Comparison of ENCODE assay signal across 30 cellular contexts in the genomic region with DNA sequence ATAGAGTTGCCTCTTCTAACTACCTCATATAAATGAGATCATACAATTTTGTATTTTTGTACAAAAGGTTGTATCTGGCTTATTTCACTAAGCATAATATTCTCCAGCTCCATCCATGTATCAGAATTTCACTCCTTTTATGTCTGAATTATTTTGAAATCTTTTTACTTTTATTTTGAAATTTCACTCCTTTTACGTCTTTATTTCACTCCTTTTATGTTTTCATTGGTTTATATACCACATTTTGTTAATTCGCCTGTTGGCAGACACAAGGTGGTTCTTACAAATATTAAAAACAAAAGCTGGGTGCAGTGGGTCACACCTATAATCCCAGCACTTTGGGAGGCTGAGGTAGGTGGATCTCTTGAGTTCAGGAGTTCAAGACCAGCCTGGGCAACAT.
"Had no signal": no experiment of that assay in that cellular context is flagged by ENCODE, and none has a peak within 500 bp of the region (broad histone marks: within the 10 kb centered on the region; RNA-seq: fewer than 3 reads in every experiment).

No MANE protein-coding gene starts in this region.

- H3K27ac Mint-ChIP-seq: activated CD4-positive, alpha-beta memory T cell treated with anti-CD3 and anti-CD28 coated beads for 36 hours; activated naive CD8-positive, alpha-beta T cell treated with anti-CD3 and anti-CD28 coated beads, Interleukin-2, amount 10 ng/mL, durations not matched to agents 7 days and 5 days; IgD-negative memory B cell had no signal

- H3K4me3 Mint-ChIP-seq: activated CD4-positive, alpha-beta memory T cell treated with anti-CD3 and anti-CD28 coated beads for 36 hours; activated CD4-positive, alpha-beta T cell treated with anti-CD3 and anti-CD28 coated beads, Interleukin-2, amount 10 ng/mL, durations not matched to agents 7 days and 5 days; activated naive CD8-positive, alpha-beta T cell treated with anti-CD3 and anti-CD28 coated beads, Interleukin-2, amount 10 ng/mL, durations not matched to agents 7 days and 5 days; activated T-helper 1 cell treated with anti-CD3 and anti-CD28 coated beads, Interleukin-12 subunit alpha, Interleukin-12 subunit beta, Interleukin-2, Interleukin-4 antibody, amounts not matched to agents 30 ng/mL and 10 ng/mL and 1 ng/mL, durations not matched to agents 14 hours and 24 hours and 36 hours; central memory CD8-positive, alpha-beta T cell; WTC11 had no signal

- H3K4me3 ChIP-seq: breast epithelium, MG63, Peyer's patch, SJCRH30 had no signal

- H3K9me2 ChIP-seq: SK-N-SH had no signal

- H3K9ac ChIP-seq: KMS-11, SK-N-SH had no signal

- H3K27me3 Mint-ChIP-seq: activated CD4-positive, alpha-beta memory T cell treated with anti-CD3 and anti-CD28 coated beads for 36 hours; activated CD4-positive, alpha-beta T cell treated with anti-CD3 and anti-CD28 coated beads, Interleukin-2, amount 10 ng/mL, durations not matched to agents 7 days and 5 days; activated naive CD8-positive, alpha-beta T cell treated with anti-CD3 and anti-CD28 coated beads, Interleukin-2, amount 10 ng/mL, durations not matched to agents 7 days and 5 days; central memory CD8-positive, alpha-beta T cell had no signal

- H3K27ac ChIP-seq: breast epithelium, KMS-11, Peyer's patch, RWPE1, SJCRH30 had no signal

- H3K9me3 ChIP-seq: breast epithelium, MG63, Peyer's patch, SJCRH30, SK-N-SH had no signal

- H3K36me3 Mint-ChIP-seq: IgD-negative memory B cell, WTC11 had no signal

- H3K9me3 Mint-ChIP-seq: activated CD4-positive, alpha-beta memory T cell treated with anti-CD3 and anti-CD28 coated beads for 36 hours; activated CD4-positive, alpha-beta T cell treated with anti-CD3 and anti-CD28 coated beads, Interleukin-2, amount 10 ng/mL, durations not matched to agents 7 days and 5 days; activated naive CD8-positive, alpha-beta T cell treated with anti-CD3 and anti-CD28 coated beads, Interleukin-2, amount 10 ng/mL, durations not matched to agents 7 days and 5 days; activated T-helper 1 cell treated with anti-CD3 and anti-CD28 coated beads, Interleukin-12 subunit alpha, Interleukin-12 subunit beta, Interleukin-2, Interleukin-4 antibody, amounts not matched to agents 30 ng/mL and 10 ng/mL and 1 ng/mL, durations not matched to agents 14 hours and 24 hours and 36 hours; central memory CD8-positive, alpha-beta T cell; IgD-negative memory B cell; WTC11 had no signal

- ATAC-seq: WTC11 had no signal

- H3K36me3 ChIP-seq: breast epithelium, MG63, Peyer's patch had no signal

- DNase-seq: activated CD4-positive, alpha-beta memory T cell treated with anti-CD3 and anti-CD28 coated beads for 36 hours; activated CD4-positive, alpha-beta T cell treated with anti-CD3 and anti-CD28 coated beads, Interleukin-2, amount 10 ng/mL, durations not matched to agents 7 days and 5 days; activated CD4-positive, CD25-positive, alpha-beta regulatory T cell treated with anti-CD3 and anti-CD28 coated beads, Interleukin-2, amount 50 U/mL, for 72 hours; activated CD8-positive, alpha-beta memory T cell treated with anti-CD3 and anti-CD28 coated beads for 24 hours; activated effector memory CD4-positive, alpha-beta T cell treated with anti-CD3 and anti-CD28 coated beads, Interleukin-2, amount 50 U/mL, for 16 hours; activated naive CD4-positive, alpha-beta T cell treated with Interleukin-2 at 50 U/mL for 16 hours; activated naive CD8-positive, alpha-beta T cell treated with anti-CD3 and anti-CD28 coated beads, Interleukin-2, amount 10 ng/mL, durations not matched to agents 7 days and 5 days; aorta; MG63; MV-4-11; NCI-H1092 treated with DMSO at 0.1 percent for 48 hours; NCI-H1417 treated with DMSO at 0.1 percent for 48 hours; NCI-H1694; NCI-H2029 treated with DMSO at 0.1 percent for 48 hours; NCI-H510A treated with DMSO at 0.1 percent for 48 hours; NCI-H69; NK-92 treated with Interleukin-12 subunit alpha and Interleukin-12 subunit beta, amount 100 ng/mL, for 24 hours; Peyer's patch; Right ventricle myocardium superior; SJCRH30; SK-N-SH; SW 1271; T-helper 9 cell had no signal

- H3K27me3 ChIP-seq: breast epithelium, MG63, Peyer's patch, SJCRH30 had no signal

- H3K4me1 ChIP-seq: Peyer's patch, SJCRH30 had no signal

- H3K4me2 ChIP-seq: KMS-11, SK-N-SH had no signal
